1 cellular context compared by ENCODE assay signal in the genomic region with DNA sequence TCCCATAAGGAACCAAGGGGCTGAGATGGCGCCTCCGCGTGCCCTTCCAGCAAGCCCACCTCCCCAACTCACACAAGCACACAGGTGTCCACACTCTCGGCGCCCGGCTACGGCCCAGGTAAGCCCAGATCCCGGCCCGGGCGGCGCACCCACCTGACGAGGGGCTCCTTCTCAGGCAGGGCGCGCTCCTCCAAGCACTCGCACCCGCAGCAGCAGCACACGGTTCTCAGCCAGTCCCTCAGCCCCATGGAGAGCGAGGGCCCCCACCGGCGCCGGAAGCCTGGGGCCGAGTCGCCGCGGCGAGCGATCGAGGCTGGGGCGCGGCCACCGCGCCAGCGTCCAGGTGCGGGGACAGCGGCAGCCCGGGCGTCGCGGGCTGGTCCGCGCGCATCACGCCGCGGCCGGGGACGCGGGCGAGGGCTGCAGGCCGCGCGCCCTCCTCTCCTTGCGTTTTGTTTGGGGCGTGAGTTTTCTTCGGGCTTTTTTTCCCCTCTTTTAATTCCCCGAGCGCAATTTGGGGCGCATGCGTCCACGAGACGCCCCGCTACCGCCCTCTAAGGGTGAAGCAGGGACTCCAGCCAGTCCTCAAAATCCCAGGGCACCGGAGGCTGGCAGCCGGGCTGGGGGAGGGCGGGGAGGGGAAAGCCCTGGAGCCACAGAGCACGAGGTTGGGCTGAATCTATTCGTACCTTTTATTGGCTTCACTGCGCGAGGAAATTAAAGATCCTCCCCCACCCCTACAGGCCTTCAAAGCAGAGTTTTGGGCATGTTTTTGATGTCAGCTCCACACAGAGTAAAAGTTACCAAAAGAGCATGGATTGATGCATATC.
TF ChIP-seq lines count a peak whose summit lies in the region.

A gene with protein sequence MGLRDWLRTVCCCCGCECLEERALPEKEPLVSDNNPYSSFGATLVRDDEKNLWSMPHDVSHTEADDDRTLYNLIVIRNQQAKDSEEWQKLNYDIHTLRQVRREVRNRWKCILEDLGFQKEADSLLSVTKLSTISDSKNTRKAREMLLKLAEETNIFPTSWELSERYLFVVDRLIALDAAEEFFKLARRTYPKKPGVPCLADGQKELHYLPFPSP (minus strand): TSS at position 472 of the 830 bp plus-strand sequence. CDS start 224 bp downstream, at position 248.

TF ChIP-seq in HepG2, 621 proteins besides CTCF, POLR2A, EP300 and RAD21 (continued from another document and continues in another):
- no peak for TF ChIP-seq XBP1 (CRISPR knock-in tag; IDR thresholded peaks at IDR 0.05)
- peak; percentile 91 for TF ChIP-seq ZNF224 (CRISPR knock-in tag; IDR thresholded peaks at IDR 0.05)
- no peak for TF ChIP-seq MTA3 (CRISPR knock-in tag; IDR thresholded peaks at IDR 0.05)
- TF ChIP-seq PRPF4 (IDR thresholded peaks at IDR 0.05; ENCODE audit: low read depth, low read length, poor library complexity, severe bottlenecking), result no peak
- TF ChIP-seq RFXANK (CRISPR knock-in tag; IDR thresholded peaks at IDR 0.05), result no peak
- TF ChIP-seq FIP1L1 (IDR thresholded peaks at IDR 0.05; ENCODE audit: borderline replicate concordance, insufficient read depth, low read depth, low read length), result no peak
- TF ChIP-seq KDM6A (CRISPR knock-in tag; IDR thresholded peaks at IDR 0.05; ENCODE audit: low read depth), result no peak; the same call in 1 of the 2 replicates
- TF ChIP-seq GPN1 (CRISPR knock-in tag; IDR thresholded peaks at IDR 0.05; ENCODE audit: borderline replicate concordance), result peak; percentile 80
- TF ChIP-seq ZNF75D (CRISPR knock-in tag; IDR thresholded peaks at IDR 0.05; ENCODE audit: borderline replicate concordance), result no peak
- peak; percentile 20; the same call in 1 of the 2 replicates for TF ChIP-seq PHF20 (CRISPR knock-in tag; IDR thresholded peaks at IDR 0.05)
- TF ChIP-seq, protein P1, sequence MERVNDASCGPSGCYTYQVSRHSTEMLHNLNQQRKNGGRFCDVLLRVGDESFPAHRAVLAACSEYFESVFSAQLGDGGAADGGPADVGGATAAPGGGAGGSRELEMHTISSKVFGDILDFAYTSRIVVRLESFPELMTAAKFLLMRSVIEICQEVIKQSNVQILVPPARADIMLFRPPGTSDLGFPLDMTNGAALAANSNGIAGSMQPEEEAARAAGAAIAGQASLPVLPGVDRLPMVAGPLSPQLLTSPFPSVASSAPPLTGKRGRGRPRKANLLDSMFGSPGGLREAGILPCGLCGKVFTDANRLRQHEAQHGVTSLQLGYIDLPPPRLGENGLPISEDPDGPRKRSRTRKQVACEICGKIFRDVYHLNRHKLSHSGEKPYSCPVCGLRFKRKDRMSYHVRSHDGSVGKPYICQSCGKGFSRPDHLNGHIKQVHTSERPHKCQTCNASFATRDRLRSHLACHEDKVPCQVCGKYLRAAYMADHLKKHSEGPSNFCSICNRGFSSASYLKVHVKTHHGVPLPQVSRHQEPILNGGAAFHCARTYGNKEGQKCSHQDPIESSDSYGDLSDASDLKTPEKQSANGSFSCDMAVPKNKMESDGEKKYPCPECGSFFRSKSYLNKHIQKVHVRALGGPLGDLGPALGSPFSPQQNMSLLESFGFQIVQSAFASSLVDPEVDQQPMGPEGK (CRISPR knock-in tag; IDR thresholded peaks at IDR 0.05), result peak; percentile 43; the same call in 1 of the 2 replicates
- peak; percentile 95 for TF ChIP-seq ZNF510 (CRISPR knock-in tag; IDR thresholded peaks at IDR 0.05; ENCODE audit: low read depth)
- TF ChIP-seq, protein P2, sequence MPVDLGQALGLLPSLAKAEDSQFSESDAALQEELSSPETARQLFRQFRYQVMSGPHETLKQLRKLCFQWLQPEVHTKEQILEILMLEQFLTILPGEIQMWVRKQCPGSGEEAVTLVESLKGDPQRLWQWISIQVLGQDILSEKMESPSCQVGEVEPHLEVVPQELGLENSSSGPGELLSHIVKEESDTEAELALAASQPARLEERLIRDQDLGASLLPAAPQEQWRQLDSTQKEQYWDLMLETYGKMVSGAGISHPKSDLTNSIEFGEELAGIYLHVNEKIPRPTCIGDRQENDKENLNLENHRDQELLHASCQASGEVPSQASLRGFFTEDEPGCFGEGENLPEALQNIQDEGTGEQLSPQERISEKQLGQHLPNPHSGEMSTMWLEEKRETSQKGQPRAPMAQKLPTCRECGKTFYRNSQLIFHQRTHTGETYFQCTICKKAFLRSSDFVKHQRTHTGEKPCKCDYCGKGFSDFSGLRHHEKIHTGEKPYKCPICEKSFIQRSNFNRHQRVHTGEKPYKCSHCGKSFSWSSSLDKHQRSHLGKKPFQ (CRISPR knock-in tag; IDR thresholded peaks at IDR 0.05; ENCODE audit: insufficient replicate concordance), result no peak
- TF ChIP-seq ZMYM2 (CRISPR knock-in tag; IDR thresholded peaks at IDR 0.05), result no peak
- TF ChIP-seq, protein P3, sequence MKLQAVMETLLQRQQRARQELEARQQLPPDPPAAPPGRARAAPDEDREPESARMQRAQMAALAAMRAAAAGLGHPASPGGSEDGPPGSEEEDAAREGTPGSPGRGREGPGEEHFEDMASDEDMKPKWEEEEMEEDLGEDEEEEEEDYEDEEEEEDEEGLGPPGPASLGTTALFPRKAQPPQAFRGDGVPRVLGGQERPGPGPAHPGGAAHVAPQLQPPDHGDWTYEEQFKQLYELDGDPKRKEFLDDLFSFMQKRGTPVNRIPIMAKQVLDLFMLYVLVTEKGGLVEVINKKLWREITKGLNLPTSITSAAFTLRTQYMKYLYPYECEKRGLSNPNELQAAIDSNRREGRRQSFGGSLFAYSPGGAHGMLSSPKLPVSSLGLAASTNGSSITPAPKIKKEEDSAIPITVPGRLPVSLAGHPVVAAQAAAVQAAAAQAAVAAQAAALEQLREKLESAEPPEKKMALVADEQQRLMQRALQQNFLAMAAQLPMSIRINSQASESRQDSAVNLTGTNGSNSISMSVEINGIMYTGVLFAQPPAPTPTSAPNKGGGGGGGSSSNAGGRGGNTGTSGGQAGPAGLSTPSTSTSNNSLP (IDR thresholded peaks at IDR 0.05; ENCODE audit: low read depth, low read length), result 0 out of 2 replicates have a peak, but pooled peaks have one; percentile 11
- no peak for TF ChIP-seq KDM5A (IDR thresholded peaks at IDR 0.05; ENCODE audit: borderline replicate concordance, low read length)
- TF ChIP-seq NR2C2 (CRISPR knock-in tag; IDR thresholded peaks at IDR 0.05; ENCODE audit: borderline replicate concordance), result peak; percentile 50; the same call in 1 of the 2 replicates
- TF ChIP-seq NRL (CRISPR knock-in tag; IDR thresholded peaks at IDR 0.05; ENCODE audit: borderline replicate concordance), result peak; percentile 75; the same call in 1 of the 2 replicates
- TF ChIP-seq, protein P4, sequence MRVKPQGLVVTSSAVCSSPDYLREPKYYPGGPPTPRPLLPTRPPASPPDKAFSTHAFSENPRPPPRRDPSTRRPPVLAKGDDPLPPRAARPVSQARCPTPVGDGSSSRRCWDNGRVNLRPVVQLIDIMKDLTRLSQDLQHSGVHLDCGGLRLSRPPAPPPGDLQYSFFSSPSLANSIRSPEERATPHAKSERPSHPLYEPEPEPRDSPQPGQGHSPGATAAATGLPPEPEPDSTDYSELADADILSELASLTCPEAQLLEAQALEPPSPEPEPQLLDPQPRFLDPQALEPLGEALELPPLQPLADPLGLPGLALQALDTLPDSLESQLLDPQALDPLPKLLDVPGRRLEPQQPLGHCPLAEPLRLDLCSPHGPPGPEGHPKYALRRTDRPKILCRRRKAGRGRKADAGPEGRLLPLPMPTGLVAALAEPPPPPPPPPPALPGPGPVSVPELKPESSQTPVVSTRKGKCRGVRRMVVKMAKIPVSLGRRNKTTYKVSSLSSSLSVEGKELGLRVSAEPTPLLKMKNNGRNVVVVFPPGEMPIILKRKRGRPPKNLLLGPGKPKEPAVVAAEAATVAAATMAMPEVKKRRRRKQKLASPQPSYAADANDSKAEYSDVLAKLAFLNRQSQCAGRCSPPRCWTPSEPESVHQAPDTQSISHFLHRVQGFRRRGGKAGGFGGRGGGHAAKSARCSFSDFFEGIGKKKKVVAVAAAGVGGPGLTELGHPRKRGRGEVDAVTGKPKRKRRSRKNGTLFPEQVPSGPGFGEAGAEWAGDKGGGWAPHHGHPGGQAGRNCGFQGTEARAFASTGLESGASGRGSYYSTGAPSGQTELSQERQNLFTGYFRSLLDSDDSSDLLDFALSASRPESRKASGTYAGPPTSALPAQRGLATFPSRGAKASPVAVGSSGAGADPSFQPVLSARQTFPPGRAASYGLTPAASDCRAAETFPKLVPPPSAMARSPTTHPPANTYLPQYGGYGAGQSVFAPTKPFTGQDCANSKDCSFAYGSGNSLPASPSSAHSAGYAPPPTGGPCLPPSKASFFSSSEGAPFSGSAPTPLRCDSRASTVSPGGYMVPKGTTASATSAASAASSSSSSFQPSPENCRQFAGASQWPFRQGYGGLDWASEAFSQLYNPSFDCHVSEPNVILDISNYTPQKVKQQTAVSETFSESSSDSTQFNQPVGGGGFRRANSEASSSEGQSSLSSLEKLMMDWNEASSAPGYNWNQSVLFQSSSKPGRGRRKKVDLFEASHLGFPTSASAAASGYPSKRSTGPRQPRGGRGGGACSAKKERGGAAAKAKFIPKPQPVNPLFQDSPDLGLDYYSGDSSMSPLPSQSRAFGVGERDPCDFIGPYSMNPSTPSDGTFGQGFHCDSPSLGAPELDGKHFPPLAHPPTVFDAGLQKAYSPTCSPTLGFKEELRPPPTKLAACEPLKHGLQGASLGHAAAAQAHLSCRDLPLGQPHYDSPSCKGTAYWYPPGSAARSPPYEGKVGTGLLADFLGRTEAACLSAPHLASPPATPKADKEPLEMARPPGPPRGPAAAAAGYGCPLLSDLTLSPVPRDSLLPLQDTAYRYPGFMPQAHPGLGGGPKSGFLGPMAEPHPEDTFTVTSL (CRISPR knock-in tag; IDR thresholded peaks at IDR 0.05; ENCODE audit: borderline replicate concordance), result no peak
- TF ChIP-seq, protein P5, sequence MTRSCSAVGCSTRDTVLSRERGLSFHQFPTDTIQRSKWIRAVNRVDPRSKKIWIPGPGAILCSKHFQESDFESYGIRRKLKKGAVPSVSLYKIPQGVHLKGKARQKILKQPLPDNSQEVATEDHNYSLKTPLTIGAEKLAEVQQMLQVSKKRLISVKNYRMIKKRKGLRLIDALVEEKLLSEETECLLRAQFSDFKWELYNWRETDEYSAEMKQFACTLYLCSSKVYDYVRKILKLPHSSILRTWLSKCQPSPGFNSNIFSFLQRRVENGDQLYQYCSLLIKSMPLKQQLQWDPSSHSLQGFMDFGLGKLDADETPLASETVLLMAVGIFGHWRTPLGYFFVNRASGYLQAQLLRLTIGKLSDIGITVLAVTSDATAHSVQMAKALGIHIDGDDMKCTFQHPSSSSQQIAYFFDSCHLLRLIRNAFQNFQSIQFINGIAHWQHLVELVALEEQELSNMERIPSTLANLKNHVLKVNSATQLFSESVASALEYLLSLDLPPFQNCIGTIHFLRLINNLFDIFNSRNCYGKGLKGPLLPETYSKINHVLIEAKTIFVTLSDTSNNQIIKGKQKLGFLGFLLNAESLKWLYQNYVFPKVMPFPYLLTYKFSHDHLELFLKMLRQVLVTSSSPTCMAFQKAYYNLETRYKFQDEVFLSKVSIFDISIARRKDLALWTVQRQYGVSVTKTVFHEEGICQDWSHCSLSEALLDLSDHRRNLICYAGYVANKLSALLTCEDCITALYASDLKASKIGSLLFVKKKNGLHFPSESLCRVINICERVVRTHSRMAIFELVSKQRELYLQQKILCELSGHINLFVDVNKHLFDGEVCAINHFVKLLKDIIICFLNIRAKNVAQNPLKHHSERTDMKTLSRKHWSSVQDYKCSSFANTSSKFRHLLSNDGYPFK (CRISPR knock-in tag; IDR thresholded peaks at IDR 0.05; ENCODE audit: borderline replicate concordance), result peak; percentile 39; the same call in 1 of the 2 replicates
- TF ChIP-seq, protein P6, sequence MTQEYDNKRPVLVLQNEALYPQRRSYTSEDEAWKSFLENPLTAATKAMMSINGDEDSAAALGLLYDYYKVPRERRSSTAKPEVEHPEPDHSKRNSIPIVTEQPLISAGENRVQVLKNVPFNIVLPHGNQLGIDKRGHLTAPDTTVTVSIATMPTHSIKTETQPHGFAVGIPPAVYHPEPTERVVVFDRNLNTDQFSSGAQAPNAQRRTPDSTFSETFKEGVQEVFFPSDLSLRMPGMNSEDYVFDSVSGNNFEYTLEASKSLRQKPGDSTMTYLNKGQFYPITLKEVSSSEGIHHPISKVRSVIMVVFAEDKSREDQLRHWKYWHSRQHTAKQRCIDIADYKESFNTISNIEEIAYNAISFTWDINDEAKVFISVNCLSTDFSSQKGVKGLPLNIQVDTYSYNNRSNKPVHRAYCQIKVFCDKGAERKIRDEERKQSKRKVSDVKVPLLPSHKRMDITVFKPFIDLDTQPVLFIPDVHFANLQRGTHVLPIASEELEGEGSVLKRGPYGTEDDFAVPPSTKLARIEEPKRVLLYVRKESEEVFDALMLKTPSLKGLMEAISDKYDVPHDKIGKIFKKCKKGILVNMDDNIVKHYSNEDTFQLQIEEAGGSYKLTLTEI (CRISPR knock-in tag; conservative IDR thresholded peaks at IDR 0.05), result no peak
- TF ChIP-seq ZNF430 (CRISPR knock-in tag; IDR thresholded peaks at IDR 0.05), result no peak
- TF ChIP-seq PCBP1 (IDR thresholded peaks at IDR 0.05; ENCODE audit: borderline replicate concordance, low read depth, low read length), result no peak
- peak; percentile 86; the same call in 1 of the 2 replicates for TF ChIP-seq ZBTB8A (CRISPR knock-in tag; IDR thresholded peaks at IDR 0.05; ENCODE audit: borderline replicate concordance, low read depth)
- TF ChIP-seq, protein P7, sequence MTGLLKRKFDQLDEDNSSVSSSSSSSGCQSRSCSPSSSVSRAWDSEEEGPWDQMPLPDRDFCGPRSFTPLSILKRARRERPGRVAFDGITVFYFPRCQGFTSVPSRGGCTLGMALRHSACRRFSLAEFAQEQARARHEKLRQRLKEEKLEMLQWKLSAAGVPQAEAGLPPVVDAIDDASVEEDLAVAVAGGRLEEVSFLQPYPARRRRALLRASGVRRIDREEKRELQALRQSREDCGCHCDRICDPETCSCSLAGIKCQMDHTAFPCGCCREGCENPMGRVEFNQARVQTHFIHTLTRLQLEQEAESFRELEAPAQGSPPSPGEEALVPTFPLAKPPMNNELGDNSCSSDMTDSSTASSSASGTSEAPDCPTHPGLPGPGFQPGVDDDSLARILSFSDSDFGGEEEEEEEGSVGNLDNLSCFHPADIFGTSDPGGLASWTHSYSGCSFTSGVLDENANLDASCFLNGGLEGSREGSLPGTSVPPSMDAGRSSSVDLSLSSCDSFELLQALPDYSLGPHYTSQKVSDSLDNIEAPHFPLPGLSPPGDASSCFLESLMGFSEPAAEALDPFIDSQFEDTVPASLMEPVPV (CRISPR knock-in tag; IDR thresholded peaks at IDR 0.05), result no peak; the same call in 1 of the 2 replicates
- no peak for TF ChIP-seq ZNF136 (CRISPR knock-in tag; IDR thresholded peaks at IDR 0.05; ENCODE audit: low read depth)
- TF ChIP-seq MXI1 (IDR thresholded peaks at IDR 0.05; ENCODE audit: borderline replicate concordance, low read depth, low read length), result no peak
- TF ChIP-seq AKAP8 (CRISPR knock-in tag; IDR thresholded peaks at IDR 0.05), result 0 out of 2 replicates have a peak, but pooled peaks have one; percentile 52
